In genomic region chr9:34987160-34988040, GRCh38 we compare ENCODE assay signal across 12 cellular contexts. TPM values are rescaled to one million over a fixed set of nuclear protein-coding genes. Genes with fewer than 3 reads are reported as not detected.
A peak's percentile ranks its signal among the peaks of the same experiment; 100 is the strongest.
DNase-seq lines count a peak whose midpoint lies in the region.
"Had no signal": no experiment of that assay in that cellular context is flagged by ENCODE, and none has a peak within 500 bp of the region (broad histone marks: within the 10 kb centered on the region; RNA-seq: fewer than 3 reads in every experiment).

No MANE protein-coding gene starts in this region.

- H3K4me1 ChIP-seq in BLaER1 treated with 17β-estradiol and CSF1 and Interleukin-3, amounts not matched to agents 10 nM and 100 nM, result peaks cover 63 to 89% (median 82%) of the 10 kb centered on the region in 10 experiments

- DNase-seq in DMS153 treated with DMSO at 0.1 percent for 48 hours (lab: John Stamatoyannopoulos, UW; ENCODE audit: unreplicated experiment) (peak; percentile 31), kidney tubule cell (ENCODE audit: low spot score) (peak; percentile 73), NCI-H1105 treated with DMSO at 0.1 percent for 48 hours (lab: John Stamatoyannopoulos, UW) (no peak), NCI-H82 treated with DMSO at 0.1 percent for 48 hours (lab: John Stamatoyannopoulos, UW; ENCODE audit: unreplicated experiment) (no peak), inferior parietal cortex (ENCODE audit: extremely low spot score) (no peak), NCI-H524 treated with DMSO at 0.1 percent for 48 hours (lab: John Stamatoyannopoulos, UW) (no peak)
- DNase-seq in activated T-helper 1 cell treated with anti-CD3 and anti-CD28 coated beads, Interleukin-12 subunit alpha, Interleukin-12 subunit beta, Interleukin-2, Interleukin-4 antibody, amounts not matched to agents 30 ng/mL and 10 ng/mL and 1 ng/mL, durations not matched to agents 14 hours and 24 hours and 36 hours (ENCODE audit: low spot score), result no peak
- DNase-seq: IMR-90 had no signal

- H3K27me3 Mint-ChIP-seq in activated T-helper 1 cell treated with anti-CD3 and anti-CD28 coated beads, Interleukin-12 subunit alpha, Interleukin-12 subunit beta, Interleukin-2, Interleukin-4 antibody, amounts not matched to agents 30 ng/mL and 10 ng/mL and 1 ng/mL, durations not matched to agents 14 hours and 24 hours and 36 hours (ENCODE audit: insufficient read depth), result no peaks in the 10 kb centered on the region

- H3K36me3 Mint-ChIP-seq in activated T-helper 1 cell treated with anti-CD3 and anti-CD28 coated beads, Interleukin-12 subunit alpha, Interleukin-12 subunit beta, Interleukin-2, Interleukin-4 antibody, amounts not matched to agents 30 ng/mL and 10 ng/mL and 1 ng/mL, durations not matched to agents 14 hours and 24 hours and 36 hours (ENCODE audit: low read depth), result no peaks in the 10 kb centered on the region

- H3K4me2 ChIP-seq in BLaER1 treated with 17β-estradiol and CSF1 and Interleukin-3, amounts not matched to agents 10 nM and 100 nM, result peak overlapping the region; percentile 48 to 90 (median 81)

- no peaks in the 10 kb centered on the region for H3K9me3 ChIP-seq in BLaER1 treated with 17β-estradiol and CSF1 and Interleukin-3, amounts not matched to agents 10 nM and 100 nM (replicated peaks in 1 of 11)
- H3K9me3 ChIP-seq: ascending aorta, left ventricle myocardium inferior had no signal

- H3K27me3 ChIP-seq in BLaER1 treated with 17β-estradiol and CSF1 and Interleukin-3, amounts not matched to agents 10 nM and 100 nM, result no peaks in the 10 kb centered on the region
- H3K27me3 ChIP-seq: ascending aorta had no signal

- peaks cover 88% of the 10 kb centered on the region for H3K4me1 Mint-ChIP-seq in activated T-helper 1 cell treated with anti-CD3 and anti-CD28 coated beads, Interleukin-12 subunit alpha, Interleukin-12 subunit beta, Interleukin-2, Interleukin-4 antibody, amounts not matched to agents 30 ng/mL and 10 ng/mL and 1 ng/mL, durations not matched to agents 14 hours and 24 hours and 36 hours (ENCODE audit: low read depth)

- H3K27ac Mint-ChIP-seq in activated T-helper 1 cell treated with anti-CD3 and anti-CD28 coated beads, Interleukin-12 subunit alpha, Interleukin-12 subunit beta, Interleukin-2, Interleukin-4 antibody, amounts not matched to agents 30 ng/mL and 10 ng/mL and 1 ng/mL, durations not matched to agents 14 hours and 24 hours and 36 hours, result peak overlapping the region; percentile 90

- H4K20me1 ChIP-seq in BLaER1 treated with 17β-estradiol and CSF1 and Interleukin-3, amounts not matched to agents 10 nM and 100 nM, result no peaks in the 10 kb centered on the region

- H3K4me3 Mint-ChIP-seq in activated T-helper 1 cell treated with anti-CD3 and anti-CD28 coated beads, Interleukin-12 subunit alpha, Interleukin-12 subunit beta, Interleukin-2, Interleukin-4 antibody, amounts not matched to agents 30 ng/mL and 10 ng/mL and 1 ng/mL, durations not matched to agents 14 hours and 24 hours and 36 hours, result peak overlapping the region; percentile 94

- H3K36me3 ChIP-seq in BLaER1 treated with 17β-estradiol and CSF1 and Interleukin-3, amounts not matched to agents 10 nM and 100 nM, result no peaks in the 10 kb centered on the region
- H3K36me3 ChIP-seq: ascending aorta, left ventricle myocardium inferior had no signal

- peak overlapping the region in 7 of 11 experiments; percentile 2 to 67 (median 30); a peak in 8 of 22 replicates for H3K9ac ChIP-seq in BLaER1 treated with 17β-estradiol and CSF1 and Interleukin-3, amounts not matched to agents 10 nM and 100 nM

- H3K4me3 ChIP-seq in BLaER1 treated with 17β-estradiol and CSF1 and Interleukin-3, amounts not matched to agents 10 nM and 100 nM, result no peak overlapping the region

- no peaks in the 10 kb centered on the region for H3K9me3 Mint-ChIP-seq in activated T-helper 1 cell treated with anti-CD3 and anti-CD28 coated beads, Interleukin-12 subunit alpha, Interleukin-12 subunit beta, Interleukin-2, Interleukin-4 antibody, amounts not matched to agents 30 ng/mL and 10 ng/mL and 1 ng/mL, durations not matched to agents 14 hours and 24 hours and 36 hours

- intact Hi-C loops in activated T-helper 1 cell treated with anti-CD3 and anti-CD28 coated beads, Interleukin-12 subunit alpha, Interleukin-12 subunit beta, Interleukin-2, Interleukin-4 antibody, amounts not matched to agents 30 ng/mL and 10 ng/mL and 1 ng/mL, durations not matched to agents 14 hours and 24 hours and 36 hours (cut with micrococcal nuclease), result loop anchor here (2.0 to 10.0 kb wide), 6 partner anchors 49 to 863 kb away; partner anchors contain the start of gene DCAF12

- H3K27ac ChIP-seq in BLaER1 treated with 17β-estradiol and CSF1 and Interleukin-3, amounts not matched to agents 10 nM and 100 nM, result peak overlapping the region; percentile 52 to 94 (median 69); a peak in 21 of 22 replicates

RNA-seq across cellular contexts. Expression of gene DNAJB5, which starts 2.1 kb away (rescaled TPM):
- 5.3 and 6.0 TPM in 2 replicates for total RNA-seq in activated T-helper 1 cell treated with anti-CD3 and anti-CD28 coated beads, Interleukin-12 subunit alpha, Interleukin-12 subunit beta, Interleukin-2, Interleukin-4 antibody, amounts not matched to agents 30 ng/mL and 10 ng/mL and 1 ng/mL, durations not matched to agents 14 hours and 24 hours and 36 hours

RNA-seq across cellular contexts. Expression of gene PHF24, which starts 29.3 kb away (rescaled TPM):
- total RNA-seq in activated T-helper 1 cell treated with anti-CD3 and anti-CD28 coated beads, Interleukin-12 subunit alpha, Interleukin-12 subunit beta, Interleukin-2, Interleukin-4 antibody, amounts not matched to agents 30 ng/mL and 10 ng/mL and 1 ng/mL, durations not matched to agents 14 hours and 24 hours and 36 hours, result 0.08 and 0.12 TPM in 2 replicates
- total RNA-seq: ascending aorta, fibroblast of villous mesenchyme, IMR-90 had no signal

Comparison
In these comparisons a context has a peak if more than half of its experiments do, and no peak if none do; other contexts are left out.
1. DNase-seq: peak in DMS153 treated with DMSO at 0.1 percent for 48 hours (single experiment) and kidney tubule cell (single experiment); none in activated T-helper 1 cell treated with anti-CD3 and anti-CD28 coated beads, Interleukin-12 subunit alpha, Interleukin-12 subunit beta, Interleukin-2, Interleukin-4 antibody, amounts not matched to agents 30 ng/mL and 10 ng/mL and 1 ng/mL, durations not matched to agents 14 hours and 24 hours and 36 hours (single experiment), NCI-H1105 treated with DMSO at 0.1 percent for 48 hours (single experiment), NCI-H82 treated with DMSO at 0.1 percent for 48 hours (single experiment), inferior parietal cortex (single experiment) and NCI-H524 treated with DMSO at 0.1 percent for 48 hours (single experiment).